11 cellular contexts compared by ENCODE assay signal in genomic region chr3:152472606-152472954, GRCh38.
DNase-seq lines count a peak whose midpoint lies in the region; ATAC-seq, FAIRE-seq and TF ChIP-seq lines count a peak whose summit lies in the region.
"Had no signal": no experiment of that assay in that cellular context is flagged by ENCODE, and none has a peak within 500 bp of the region (broad histone marks: within the 10 kb centered on the region; RNA-seq: fewer than 3 reads in every experiment).

No MANE protein-coding gene starts in this region.

- H3K36me3 Mint-ChIP-seq in CD4-positive, CD25-positive, alpha-beta regulatory T cell, result no peaks in the 10 kb centered on the region
- no peaks in the 10 kb centered on the region for H3K36me3 Mint-ChIP-seq in activated naive CD8-positive, alpha-beta T cell treated with anti-CD3 and anti-CD28 coated beads, Interleukin-2, amount 50 U/mL, for 24 hours (ENCODE audit: low read depth)
- no peaks in the 10 kb centered on the region for H3K36me3 Mint-ChIP-seq in natural killer cell

- DNase-seq in CD4-positive, CD25-positive, alpha-beta regulatory T cell, result no peak
- no peak for DNase-seq in GM12892 (ENCODE audit: insufficient read length)
- DNase-seq in activated naive CD8-positive, alpha-beta T cell treated with anti-CD3 and anti-CD28 coated beads, Interleukin-2, amount 50 U/mL, for 24 hours, result no peak
- no peak for DNase-seq in natural killer cell
- no peak for DNase-seq in islet precursor cell
- DNase-seq in kidney tubule cell (ENCODE audit: low spot score), result no peak
- DNase-seq in NCI-H446 treated with DMSO at 0.1 percent for 48 hours (lab: John Stamatoyannopoulos, UW), result no peak
- DNase-seq: NCI-H1417 treated with DMSO at 0.1 percent for 48 hours had no signal

- FAIRE-seq in GM12892 (lab: Jason Lieb, UNC), result no peak

- peaks cover 15 to 22% (median 17%) of the 10 kb centered on the region in 4 donors for H3K4me1 Mint-ChIP-seq in CD4-positive, CD25-positive, alpha-beta regulatory T cell
- H3K4me1 Mint-ChIP-seq in activated naive CD8-positive, alpha-beta T cell treated with anti-CD3 and anti-CD28 coated beads, Interleukin-2, amount 50 U/mL, for 24 hours, result peaks cover 17% of the 10 kb centered on the region
- H3K4me1 Mint-ChIP-seq in natural killer cell, result peaks cover 8 to 16% of the 10 kb centered on the region in 2 donors

- peak overlapping the region; percentile 91 to 95 (median 94) for H3K27ac Mint-ChIP-seq in CD4-positive, CD25-positive, alpha-beta regulatory T cell
- H3K27ac Mint-ChIP-seq in activated naive CD8-positive, alpha-beta T cell treated with anti-CD3 and anti-CD28 coated beads, Interleukin-2, amount 50 U/mL, for 24 hours, result peak overlapping the region; percentile 41
- peak overlapping the region; percentile 82 to 90 for H3K27ac Mint-ChIP-seq in natural killer cell

- H3K36me3 ChIP-seq in CD4-positive, CD25-positive, alpha-beta regulatory T cell (ENCODE audit: control insufficient read depth, insufficient read depth, low read length), result no peaks in the 10 kb centered on the region

- ATAC-seq in CD4-positive, CD25-positive, alpha-beta regulatory T cell (ENCODE audit: low read depth in 2 of 2), result no peak
- ATAC-seq in activated naive CD8-positive, alpha-beta T cell treated with anti-CD3 and anti-CD28 coated beads, Interleukin-2, amount 50 U/mL, for 24 hours, result no peak
- peak in 1 of 3 donors; percentile 14 for ATAC-seq in natural killer cell
- no peak for ATAC-seq in GM18861 (IDR thresholded peaks at IDR 0.05; ENCODE audit: unreplicated experiment)

- H3K27me3 Mint-ChIP-seq in CD4-positive, CD25-positive, alpha-beta regulatory T cell, result peaks cover 21% of the 10 kb centered on the region
- H3K27me3 Mint-ChIP-seq in activated naive CD8-positive, alpha-beta T cell treated with anti-CD3 and anti-CD28 coated beads, Interleukin-2, amount 50 U/mL, for 24 hours, result no peaks in the 10 kb centered on the region
- no peaks in the 10 kb centered on the region for H3K27me3 Mint-ChIP-seq in natural killer cell (ENCODE audit: low read depth in 2 of 2)

- H3K9me3 Mint-ChIP-seq in CD4-positive, CD25-positive, alpha-beta regulatory T cell, result peaks cover 0 to 4% (median 0%) of the 10 kb centered on the region in 7 donors
- H3K9me3 Mint-ChIP-seq in activated naive CD8-positive, alpha-beta T cell treated with anti-CD3 and anti-CD28 coated beads, Interleukin-2, amount 50 U/mL, for 24 hours, result no peaks in the 10 kb centered on the region
- H3K9me3 Mint-ChIP-seq in natural killer cell, result no peaks in the 10 kb centered on the region
- H3K9me3 Mint-ChIP-seq: activated T-helper 1 cell treated with anti-CD3 and anti-CD28 coated beads, Interleukin-12 subunit alpha, Interleukin-12 subunit beta, Interleukin-2, Interleukin-4 antibody, amounts not matched to agents 30 ng/mL and 10 ng/mL and 1 ng/mL, durations not matched to agents 14 hours and 24 hours and 36 hours had no signal

- H3K27ac ChIP-seq in CD4-positive, CD25-positive, alpha-beta regulatory T cell (ENCODE audit: insufficient read depth, low read length, poor library complexity, severe bottlenecking), result peak overlapping the region; percentile 68
- H3K27ac ChIP-seq: VCaP had no signal

- H3K4me3 ChIP-seq in CD4-positive, CD25-positive, alpha-beta regulatory T cell (ENCODE audit: low read depth, low read length), result peak overlapping the region; percentile 70

- H3K4me1 ChIP-seq in CD4-positive, CD25-positive, alpha-beta regulatory T cell (ENCODE audit: control insufficient read depth, insufficient read depth, low read length, poor library complexity, severe bottlenecking), result peaks cover 5% of the 10 kb centered on the region

- TF ChIP-seq CTCF in natural killer cell (IDR thresholded peaks at IDR 0.05), result no peak

- TF ChIP-seq POLR2A in GM12892 (IDR thresholded peaks at IDR 0.05; ENCODE audit: low read depth, low read length), result peak; percentile 36; the same call in 1 of the 2 replicates

- intact Hi-C loops in natural killer cell (cut with micrococcal nuclease), result loop anchor here (1.0 kb wide), 1 partner anchor 400 kb away; no protein-coding TSS in a partner anchor

- no peaks in the 10 kb centered on the region for H3K27me3 ChIP-seq in CD4-positive, CD25-positive, alpha-beta regulatory T cell (ENCODE audit: control insufficient read depth, insufficient read depth, low read length)

- peaks cover 3 to 5% of the 10 kb centered on the region in 2 experiments for H3K9me3 ChIP-seq in CD4-positive, CD25-positive, alpha-beta regulatory T cell (ENCODE audit: control insufficient read depth in 2 of 2, low read length in 2 of 2)

- H3K4me3 Mint-ChIP-seq in CD4-positive, CD25-positive, alpha-beta regulatory T cell, result peak overlapping the region in 3 of 4 donors; percentile 56 to 84 (median 73)
- H3K4me3 Mint-ChIP-seq in activated naive CD8-positive, alpha-beta T cell treated with anti-CD3 and anti-CD28 coated beads, Interleukin-2, amount 50 U/mL, for 24 hours, result peak overlapping the region; percentile 21
- H3K4me3 Mint-ChIP-seq in natural killer cell, result peak overlapping the region; percentile 63

Comparison
In these comparisons a context has a peak if more than half of its experiments do, and no peak if none do; other contexts are left out.
1. H3K27ac Mint-ChIP-seq: peak in every context shown above with its lines; median percentile 94 in CD4-positive, CD25-positive, alpha-beta regulatory T cell; 86 in natural killer cell; 41 in activated naive CD8-positive, alpha-beta T cell treated with anti-CD3 and anti-CD28 coated beads, Interleukin-2, amount 50 U/mL, for 24 hours.
2. H3K4me3 Mint-ChIP-seq: peak in every context shown above with its lines; median percentile 73 in CD4-positive, CD25-positive, alpha-beta regulatory T cell; 63 in natural killer cell; 21 in activated naive CD8-positive, alpha-beta T cell treated with anti-CD3 and anti-CD28 coated beads, Interleukin-2, amount 50 U/mL, for 24 hours.